ENCODE assay signal across 18 cellular contexts in the genomic region with DNA sequence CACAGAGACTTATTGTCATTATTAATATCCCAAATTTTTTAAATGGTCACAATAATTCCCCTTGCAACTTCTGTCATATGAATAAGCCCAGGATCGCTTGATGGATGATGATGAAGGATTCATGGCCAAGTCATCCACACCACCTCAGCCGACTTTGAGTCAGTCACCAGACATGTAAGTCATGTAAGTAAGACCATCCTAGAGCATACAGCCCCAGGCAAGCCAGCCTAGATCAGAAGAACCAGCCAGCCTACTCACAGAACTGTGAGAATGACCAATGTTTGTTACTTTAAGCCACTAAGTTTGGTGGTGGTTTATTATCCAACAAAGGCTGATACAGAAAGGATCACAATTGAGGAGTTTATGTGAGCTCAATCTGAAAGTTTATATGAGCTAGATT.
A peak's percentile ranks its signal among the peaks of the same experiment; 100 is the strongest.
DNase-seq lines count a peak whose midpoint lies in the region; ATAC-seq, FAIRE-seq and TF ChIP-seq lines count a peak whose summit lies in the region.
"Had no signal": no experiment of that assay in that cellular context is flagged by ENCODE, and none has a peak within 500 bp of the region (broad histone marks: within the 10 kb centered on the region; RNA-seq: fewer than 3 reads in every experiment).

No MANE protein-coding gene starts in this region.

- peaks cover 0 to 2% of the 10 kb centered on the region in 2 experiments for H3K4me1 ChIP-seq in trophoblast cell (ENCODE audit: control insufficient read depth in 1 of 2, insufficient read depth in 2 of 2, low read length in 2 of 2)
- H3K4me1 ChIP-seq: HAP-1 had no signal

- no peaks in the 10 kb centered on the region for H3K9me3 ChIP-seq in trophoblast cell (ENCODE audit: insufficient read depth, low read depth, low read length)
- H3K9me3 ChIP-seq: HAP-1 had no signal

- H2AFZ ChIP-seq in trophoblast cell (ENCODE audit: insufficient read depth, low read length, poor library complexity): no peak overlapping the region

- H3K4me2 ChIP-seq in trophoblast cell (ENCODE audit: low read length): no peak overlapping the region

- H2BK12ac ChIP-seq in trophoblast cell (ENCODE audit: low read length): no peak overlapping the region

- no peak overlapping the region for H3K27ac ChIP-seq in trophoblast cell (ENCODE audit: low read depth, low read length)

- intact Hi-C loops in lower leg skin (cut with DNase I; ENCODE audit: low total_unique reads): no loop called here

- no peaks in the 10 kb centered on the region for H3K79me1 ChIP-seq in trophoblast cell (ENCODE audit: low read length)

- H3K27me3 ChIP-seq in bronchial epithelial cell (ENCODE audit: control insufficient read depth, insufficient read depth, low read length) (no peaks in the 10 kb centered on the region), trophoblast cell (ENCODE audit: insufficient read depth, low read length) (no peaks in the 10 kb centered on the region)

- no peak overlapping the region for H2BK120ac ChIP-seq in trophoblast cell (ENCODE audit: insufficient read depth, low read length, poor library complexity)

- no peak for ATAC-seq in HG03159 (IDR thresholded peaks at IDR 0.05; ENCODE audit: unreplicated experiment)

- no peak for FAIRE-seq in bronchial epithelial cell (lab: Jason Lieb, UNC)
- FAIRE-seq: GM12891, GM18507, H54 had no signal

- no peaks in the 10 kb centered on the region for H3K36me3 ChIP-seq in bronchial epithelial cell (ENCODE audit: control insufficient read depth, insufficient read depth, low read length)
- H3K36me3 ChIP-seq in trophoblast cell (ENCODE audit: control insufficient read depth in 1 of 2, insufficient read depth in 2 of 2, low read length in 2 of 2): no peaks in the 10 kb centered on the region
- H3K36me3 ChIP-seq: HAP-1 had no signal

- H2BK5ac ChIP-seq in trophoblast cell (ENCODE audit: low read depth, low read length, poor library complexity): no peak overlapping the region

- no peak overlapping the region for H3K23ac ChIP-seq in trophoblast cell (ENCODE audit: low read length)

- H4K12ac ChIP-seq in trophoblast cell (ENCODE audit: low read depth, low read length): no peak overlapping the region

- no peak overlapping the region for H3K4ac ChIP-seq in trophoblast cell (ENCODE audit: low read depth, low read length)

- no peak overlapping the region for H3K9ac ChIP-seq in trophoblast cell (ENCODE audit: low read length)

- no peak overlapping the region for H3K14ac ChIP-seq in trophoblast cell (ENCODE audit: low read length)

- no peak overlapping the region for H4K91ac ChIP-seq in trophoblast cell (ENCODE audit: low read depth, low read length)

- H3K18ac ChIP-seq in trophoblast cell (ENCODE audit: low read length): no peak overlapping the region

- no peak overlapping the region for H2AK5ac ChIP-seq in trophoblast cell (ENCODE audit: low read length)

- no peak for TF ChIP-seq POLR2A in lower leg skin (IDR thresholded peaks at IDR 0.05)

- H3K4me3 ChIP-seq in bronchial epithelial cell (ENCODE audit: low read depth, low read length): no peak overlapping the region
- no peak overlapping the region for H3K4me3 ChIP-seq in fibroblast of mammary gland (ENCODE audit: control insufficient read depth, low read depth, low read length)
- H3K4me3 ChIP-seq in trophoblast cell (ENCODE audit: low read depth, low read length): no peak overlapping the region
- no peak overlapping the region for H3K4me3 ChIP-seq in lower leg skin (ENCODE audit: low read depth, poor library complexity, severe bottlenecking)
- H3K4me3 ChIP-seq: HAP-1 had no signal

- DNase-seq in bronchial epithelial cell (ENCODE audit: low read depth) (peak; percentile 8), fibroblast of mammary gland (ENCODE audit: low read depth) (peak; percentile 5), trophoblast cell (peak; percentile 11 to 13), lower leg skin (ENCODE audit: low spot score in 2 of 2) (no peak), NCI-H2029 (lab: John Stamatoyannopoulos, UW) (no peak)
- DNase-seq: C1 segment of cervical spinal cord; Calu3; CD4-positive, alpha-beta memory T cell; COR-L47; DMS53; DMS79 treated with DMSO at 0.1 percent for 48 hours; GF-D8; GOT3 had no signal

- TF ChIP-seq CTCF in bronchial epithelial cell (IDR thresholded peaks at IDR 0.05; ENCODE audit: insufficient read depth, low read length, severe bottlenecking) (no peak), fibroblast of mammary gland (conservative IDR thresholded peaks at IDR 0.05; ENCODE audit: control insufficient read depth, insufficient read depth, low read depth, low read length) (no peak), lower leg skin (IDR thresholded peaks at IDR 0.05) (no peak)

- WGBS in trophoblast cell (ENCODE audit: extremely low coverage, insufficient coverage, insufficient read length): no CpG with 5 or more reads among the region's 2 CpGs
- 75 to 78% methylated on average over 2 of the region's 2 CpGs for WGBS in lower leg skin, 2 donors

- H3K79me2 ChIP-seq in trophoblast cell (ENCODE audit: control insufficient read depth, insufficient read depth, low read length, poor library complexity): no peaks in the 10 kb centered on the region

- H4K8ac ChIP-seq in trophoblast cell (ENCODE audit: low read depth, low read length): no peak overlapping the region

Comparison
In these comparisons a context has a peak if more than half of its experiments do, and no peak if none do; other contexts are left out.
1. DNase-seq: peak in bronchial epithelial cell (single experiment), fibroblast of mammary gland (single experiment) and trophoblast cell (2 of 2); none in lower leg skin (0 of 2) and NCI-H2029 (single experiment).